22 cellular contexts compared by ENCODE assay signal in the genomic region with DNA sequence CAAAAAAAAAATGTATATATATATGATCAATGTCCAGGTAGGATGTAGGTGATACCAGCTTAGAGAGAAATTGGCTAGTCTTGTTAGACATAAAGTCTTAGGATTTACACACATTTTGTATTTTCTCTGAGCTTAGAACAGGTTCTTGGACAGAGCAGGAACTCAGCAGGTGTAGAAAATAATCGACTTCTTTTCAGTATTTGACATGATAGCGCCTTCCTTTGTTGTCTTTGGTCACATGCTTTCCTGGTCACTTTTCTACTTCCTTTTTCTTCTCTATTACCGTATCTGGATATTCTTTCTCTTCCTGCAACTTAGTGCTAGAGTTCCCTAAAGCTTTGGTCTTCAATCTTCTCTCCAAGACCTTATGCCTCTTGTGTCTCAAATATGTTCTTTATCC.
DNase-seq lines count a peak whose midpoint lies in the region; ATAC-seq and TF ChIP-seq lines count a peak whose summit lies in the region.
"Had no signal": no experiment of that assay in that cellular context is flagged by ENCODE, and none has a peak within 500 bp of the region (broad histone marks: within the 10 kb centered on the region; RNA-seq: fewer than 3 reads in every experiment).

No MANE protein-coding gene starts in this region.

- intact Hi-C loops in stomach (cut with DNase I; ENCODE audit: low total_unique reads) (no loop called here), CD14-positive monocyte (cut with micrococcal nuclease) (no loop called here)

- peaks cover 49 to 98% (median 85%) of the 10 kb centered on the region in 4 donors for H3K4me1 ChIP-seq in stomach

- H3K9me3 ChIP-seq in stomach, result no peaks in the 10 kb centered on the region
- H3K9me3 ChIP-seq: MG63, sigmoid colon, thoracic aorta had no signal

- TF ChIP-seq POLR2A in stomach (IDR thresholded peaks at IDR 0.05), result no peak

- H3K36me3 Mint-ChIP-seq in memory B cell (peaks cover 5% of the 10 kb centered on the region), osteocyte (ENCODE audit: unreplicated experiment) (no peaks in the 10 kb centered on the region), CD14-positive monocyte (peaks cover 5 to 9% of the 10 kb centered on the region in 2 donors)
- H3K36me3 Mint-ChIP-seq: CD8-positive, alpha-beta T cell had no signal

- H3K4me1 Mint-ChIP-seq in memory B cell (peaks cover 34% of the 10 kb centered on the region), osteocyte (ENCODE audit: unreplicated experiment) (peaks cover 37% of the 10 kb centered on the region), CD14-positive monocyte (peaks cover 25% of the 10 kb centered on the region)

- TF ChIP-seq CTCF in VCaP (conservative IDR thresholded peaks at IDR 0.05) (no peak), stomach (IDR thresholded peaks at IDR 0.05) (no peak), osteocyte (IDR thresholded peaks at IDR 0.05) (no peak), CD14-positive monocyte (IDR thresholded peaks at IDR 0.05) (no peak)

- peak overlapping the region; percentile 59 for H3K27ac ChIP-seq in VCaP
- peak overlapping the region; percentile 65 to 88 (median 75) for H3K27ac ChIP-seq in stomach
- H3K27ac ChIP-seq: dorsolateral prefrontal cortex had no signal

- H3K4me3 Mint-ChIP-seq in memory B cell (no peak overlapping the region), osteocyte (ENCODE audit: unreplicated experiment) (no peak overlapping the region), CD14-positive monocyte (no peak overlapping the region)
- H3K4me3 Mint-ChIP-seq: activated CD4-positive, alpha-beta T cell treated with anti-CD3 and anti-CD28 coated beads, Interleukin-2, amount 10 ng/mL, durations not matched to agents 24 days and 14 days; activated T-cell treated with anti-CD3 and anti-CD28 coated beads, Interleukin-2, amount 50 U/mL, for 4 hours; CD8-positive, alpha-beta T cell had no signal

- peak overlapping the region; percentile 23 for H3K27ac Mint-ChIP-seq in memory B cell
- H3K27ac Mint-ChIP-seq in osteocyte (ENCODE audit: unreplicated experiment), result no peak overlapping the region
- H3K27ac Mint-ChIP-seq in CD14-positive monocyte, result no peak overlapping the region
- H3K27ac Mint-ChIP-seq: activated CD4-positive, alpha-beta T cell treated with anti-CD3 and anti-CD28 coated beads, Interleukin-2, amount 10 ng/mL, durations not matched to agents 24 days and 14 days; CD8-positive, alpha-beta T cell had no signal

- no peak for TF ChIP-seq EP300 in stomach (IDR thresholded peaks at IDR 0.05)

- no peaks in the 10 kb centered on the region for H3K36me3 ChIP-seq in stomach
- H3K36me3 ChIP-seq: MG63, sigmoid colon, thoracic aorta had no signal

- no peak overlapping the region for H3K4me3 ChIP-seq in stomach
- H3K4me3 ChIP-seq: dorsolateral prefrontal cortex, K562, lung, MG63, sigmoid colon, thoracic aorta had no signal

- no peaks in the 10 kb centered on the region for H3K27me3 ChIP-seq in stomach
- H3K27me3 ChIP-seq: dorsolateral prefrontal cortex, MG63, sigmoid colon had no signal

- ATAC-seq in memory B cell (ENCODE audit: low read depth) (no peak), HG02970 (IDR thresholded peaks at IDR 0.05; ENCODE audit: low FRiP score, unreplicated experiment) (no peak)
- ATAC-seq: activated T-cell treated with anti-CD3 and anti-CD28 coated beads, Interleukin-2, amount 50 U/mL, for 4 hours; CD8-positive, alpha-beta T cell; K562; Right ventricle myocardium inferior; stimulated activated naive CD8-positive, alpha-beta T cell treated with anti-CD3 and anti-CD28 coated beads, Interleukin-15, Interleukin-2, amounts not matched to agents 100 U/mL and 50 U/mL, for 24 hours had no signal

- no peaks in the 10 kb centered on the region for H3K27me3 Mint-ChIP-seq in memory B cell
- H3K27me3 Mint-ChIP-seq in osteocyte (ENCODE audit: unreplicated experiment), result no peaks in the 10 kb centered on the region
- H3K27me3 Mint-ChIP-seq in CD14-positive monocyte (ENCODE audit: low read depth in 3 of 3), result no peaks in the 10 kb centered on the region
- H3K27me3 Mint-ChIP-seq: activated CD4-positive, alpha-beta T cell treated with anti-CD3 and anti-CD28 coated beads, Interleukin-2, amount 10 ng/mL, durations not matched to agents 24 days and 14 days had no signal

- DNase-seq in NOMO-1 treated with DMSO at 0.1 percent for 48 hours (lab: John Stamatoyannopoulos, UW; ENCODE audit: unreplicated experiment) (peak; percentile 10), NOMO-1 treated with dmso at 0.1 percent for 144 hours (lab: John Stamatoyannopoulos, UW; ENCODE audit: unreplicated experiment) (no peak), memory B cell (ENCODE audit: low spot score in 2 of 2) (no peak), stomach (no peak), osteocyte (ENCODE audit: extremely low spot score, unreplicated experiment) (no peak), CD14-positive monocyte (ENCODE audit: low spot score) (no peak)
- DNase-seq: activated CD4-positive, alpha-beta T cell treated with anti-CD3 and anti-CD28 coated beads, Interleukin-2, amount 10 ng/mL, durations not matched to agents 24 days and 14 days; activated T-cell treated with anti-CD3 and anti-CD28 coated beads, Interleukin-2, amount 50 U/mL, for 4 hours; CD8-positive, alpha-beta T cell; dorsolateral prefrontal cortex; MG63; NCI-H1417 treated with DMSO at 0.1 percent for 48 hours; NCI-H82; sigmoid colon; stimulated activated CD4-positive, alpha-beta T cell treated with anti-CD3 and anti-CD28 coated beads, Interleukin-15, amount 100 ng/mL, for 24 hours; stimulated activated naive CD8-positive, alpha-beta T cell treated with anti-CD3 and anti-CD28 coated beads, Interleukin-15, Interleukin-2, amounts not matched to agents 100 U/mL and 50 U/mL, for 24 hours had no signal

- 24 to 54% (median 47%) methylated on average over 3 of the region's 3 CpGs for WGBS in stomach, 5 donors

- no peaks in the 10 kb centered on the region for H3K9me3 Mint-ChIP-seq in memory B cell
- no peaks in the 10 kb centered on the region for H3K9me3 Mint-ChIP-seq in osteocyte (ENCODE audit: unreplicated experiment)
- peaks cover 0 to 2% (median 0%) of the 10 kb centered on the region in 7 donors for H3K9me3 Mint-ChIP-seq in CD14-positive monocyte
- H3K9me3 Mint-ChIP-seq: activated CD4-positive, alpha-beta T cell treated with anti-CD3 and anti-CD28 coated beads, Interleukin-2, amount 10 ng/mL, durations not matched to agents 24 days and 14 days; activated T-cell treated with anti-CD3 and anti-CD28 coated beads, Interleukin-2, amount 50 U/mL, for 4 hours; CD8-positive, alpha-beta T cell had no signal
